15 cellular contexts compared by ENCODE assay signal in genomic region chr3:72134989-72135451, GRCh38.
DNase-seq lines count a peak whose midpoint lies in the region; ATAC-seq, FAIRE-seq and TF ChIP-seq lines count a peak whose summit lies in the region.
"Had no signal": no experiment of that assay in that cellular context is flagged by ENCODE, and none has a peak within 500 bp of the region (broad histone marks: within the 10 kb centered on the region; RNA-seq: fewer than 3 reads in every experiment).

No MANE protein-coding gene starts in this region.

- H3K9me3 Mint-ChIP-seq in activated CD4-positive, alpha-beta memory T cell treated with anti-CD3 and anti-CD28 coated beads, Interleukin-2, amount 10 ng/mL, durations not matched to agents 7 days and 5 days, result peaks cover 3% of the 10 kb centered on the region
- peaks cover 0 to 13% of the 10 kb centered on the region in 2 donors for H3K9me3 Mint-ChIP-seq in stimulated activated naive CD8-positive, alpha-beta T cell treated with anti-CD3 and anti-CD28 coated beads, Interleukin-15, amount 100 ng/mL, for 72 hours
- H3K9me3 Mint-ChIP-seq in natural killer cell treated with Interleukin-12 subunit alpha and Interleukin-12 subunit beta and Interleukin-15 and Interleukin-18, amount 100 ng/mL, for 72 hours, result no peaks in the 10 kb centered on the region
- H3K9me3 Mint-ChIP-seq: nephron had no signal

- POLR2A ChIA-PET in activated CD4-positive, alpha-beta memory T cell treated with anti-CD3 and anti-CD28 coated beads, Interleukin-2, amount 10 ng/mL, durations not matched to agents 7 days and 5 days (lab: Charles Lee), result no interaction called here

- H3K9me3 ChIP-seq in left lung, result no peaks in the 10 kb centered on the region
- H3K9me3 ChIP-seq: HAP-1 had no signal

- CTCF ChIA-PET in activated CD4-positive, alpha-beta memory T cell treated with anti-CD3 and anti-CD28 coated beads, Interleukin-2, amount 10 ng/mL, durations not matched to agents 7 days and 5 days (lab: Charles Lee), result no interaction called here

- DNase-seq in stimulated activated CD4-positive, alpha-beta T cell treated with anti-CD3 and anti-CD28 coated beads, Interleukin-15, amount 100 ng/mL, for 24 hours, result peak; percentile 8
- no peak for DNase-seq in stimulated activated CD4-positive, alpha-beta T cell treated with anti-CD3 and anti-CD28 coated beads, Interleukin-4, amount 100 ng/mL, for 24 hours
- no peak for DNase-seq in activated CD4-positive, alpha-beta memory T cell treated with anti-CD3 and anti-CD28 coated beads, Interleukin-2, amount 10 ng/mL, durations not matched to agents 7 days and 5 days
- DNase-seq in stimulated activated naive CD8-positive, alpha-beta T cell treated with anti-CD3 and anti-CD28 coated beads, Interleukin-15, amount 100 ng/mL, for 72 hours, result peak in 1 of 2 donors; percentile 6
- no peak for DNase-seq in left lung
- DNase-seq in natural killer cell treated with Interleukin-12 subunit alpha and Interleukin-12 subunit beta and Interleukin-15 and Interleukin-18, amount 100 ng/mL, for 72 hours (ENCODE audit: low spot score), result no peak
- no peak for DNase-seq in H54 (ENCODE audit: insufficient read length, low spot score)
- DNase-seq: brain microvascular endothelial cell, erythroblast, NCI-H187 had no signal

- TF ChIP-seq POLR2A in H54 (IDR thresholded peaks at IDR 0.05; ENCODE audit: low read depth, low read length), result no peak

- ATAC-seq in HG02884 (IDR thresholded peaks at IDR 0.05; ENCODE audit: unreplicated experiment) (peak; percentile 69), left lung (no peak)
- ATAC-seq in stimulated activated naive CD8-positive, alpha-beta T cell treated with anti-CD3 and anti-CD28 coated beads, Interleukin-15, amount 100 ng/mL, for 72 hours, result peak; percentile 45
- no peak for ATAC-seq in natural killer cell treated with Interleukin-12 subunit alpha and Interleukin-12 subunit beta and Interleukin-15 and Interleukin-18, amount 100 ng/mL, for 72 hours

- H3K27ac Mint-ChIP-seq in activated CD4-positive, alpha-beta memory T cell treated with anti-CD3 and anti-CD28 coated beads, Interleukin-2, amount 10 ng/mL, durations not matched to agents 7 days and 5 days, result no peak overlapping the region
- peak overlapping the region; percentile 75 to 80 for H3K27ac Mint-ChIP-seq in stimulated activated naive CD8-positive, alpha-beta T cell treated with anti-CD3 and anti-CD28 coated beads, Interleukin-15, amount 100 ng/mL, for 72 hours
- no peak overlapping the region for H3K27ac Mint-ChIP-seq in natural killer cell treated with Interleukin-12 subunit alpha and Interleukin-12 subunit beta and Interleukin-15 and Interleukin-18, amount 100 ng/mL, for 72 hours
- H3K27ac Mint-ChIP-seq: nephron had no signal

- FAIRE-seq in H54 (lab: Jason Lieb, UNC), result no peak
- FAIRE-seq: HTR-8/SVneo, RCC 7860 had no signal

- peaks cover 25% of the 10 kb centered on the region for H3K4me1 Mint-ChIP-seq in activated CD4-positive, alpha-beta memory T cell treated with anti-CD3 and anti-CD28 coated beads, Interleukin-2, amount 10 ng/mL, durations not matched to agents 7 days and 5 days
- H3K4me1 Mint-ChIP-seq in stimulated activated naive CD8-positive, alpha-beta T cell treated with anti-CD3 and anti-CD28 coated beads, Interleukin-15, amount 100 ng/mL, for 72 hours, result peaks cover 56% of the 10 kb centered on the region
- H3K4me1 Mint-ChIP-seq in natural killer cell treated with Interleukin-12 subunit alpha and Interleukin-12 subunit beta and Interleukin-15 and Interleukin-18, amount 100 ng/mL, for 72 hours (ENCODE audit: low read depth in 2 of 2), result no peaks in the 10 kb centered on the region

- H3K4me3 Mint-ChIP-seq in activated CD4-positive, alpha-beta memory T cell treated with anti-CD3 and anti-CD28 coated beads, Interleukin-2, amount 10 ng/mL, durations not matched to agents 7 days and 5 days, result peak overlapping the region; percentile 7
- H3K4me3 Mint-ChIP-seq in stimulated activated naive CD8-positive, alpha-beta T cell treated with anti-CD3 and anti-CD28 coated beads, Interleukin-15, amount 100 ng/mL, for 72 hours, result peak overlapping the region; percentile 73 to 78
- no peak overlapping the region for H3K4me3 Mint-ChIP-seq in natural killer cell treated with Interleukin-12 subunit alpha and Interleukin-12 subunit beta and Interleukin-15 and Interleukin-18, amount 100 ng/mL, for 72 hours
- H3K4me3 Mint-ChIP-seq: nephron had no signal

- H3K27me3 ChIP-seq in left lung, result no peaks in the 10 kb centered on the region
- H3K27me3 ChIP-seq: brain microvascular endothelial cell had no signal

- H3K4me3 ChIP-seq in left lung, result no peak overlapping the region
- H3K4me3 ChIP-seq: HAP-1 had no signal

- no peaks in the 10 kb centered on the region for H3K4me1 ChIP-seq in left lung
- H3K4me1 ChIP-seq: HAP-1 had no signal

- H3K27ac ChIP-seq in left lung, result no peak overlapping the region
- H3K27ac ChIP-seq: brain microvascular endothelial cell had no signal

- H3K27me3 Mint-ChIP-seq in activated CD4-positive, alpha-beta memory T cell treated with anti-CD3 and anti-CD28 coated beads, Interleukin-2, amount 10 ng/mL, durations not matched to agents 7 days and 5 days, result no peaks in the 10 kb centered on the region
- no peaks in the 10 kb centered on the region for H3K27me3 Mint-ChIP-seq in stimulated activated naive CD8-positive, alpha-beta T cell treated with anti-CD3 and anti-CD28 coated beads, Interleukin-15, amount 100 ng/mL, for 72 hours
- H3K27me3 Mint-ChIP-seq in natural killer cell treated with Interleukin-12 subunit alpha and Interleukin-12 subunit beta and Interleukin-15 and Interleukin-18, amount 100 ng/mL, for 72 hours, result peaks cover 4 to 11% of the 10 kb centered on the region in 2 donors

- H3K36me3 Mint-ChIP-seq in activated CD4-positive, alpha-beta memory T cell treated with anti-CD3 and anti-CD28 coated beads, Interleukin-2, amount 10 ng/mL, durations not matched to agents 7 days and 5 days (ENCODE audit: low read depth), result no peaks in the 10 kb centered on the region
- H3K36me3 Mint-ChIP-seq in natural killer cell treated with Interleukin-12 subunit alpha and Interleukin-12 subunit beta and Interleukin-15 and Interleukin-18, amount 100 ng/mL, for 72 hours, result no peaks in the 10 kb centered on the region

- no peaks in the 10 kb centered on the region for H3K36me3 ChIP-seq in left lung
- H3K36me3 ChIP-seq: brain microvascular endothelial cell, HAP-1 had no signal

- intact Hi-C loops in left lung (cut with DNase I), result no loop called here

- no peak for TF ChIP-seq CTCF in left lung (IDR thresholded peaks at IDR 0.05)

Comparison
In these comparisons a context has a peak if more than half of its experiments do, and no peak if none do; other contexts are left out.
1. ATAC-seq: peak in HG02884 (single experiment) and stimulated activated naive CD8-positive, alpha-beta T cell treated with anti-CD3 and anti-CD28 coated beads, Interleukin-15, amount 100 ng/mL, for 72 hours (single experiment); none in left lung (single experiment) and natural killer cell treated with Interleukin-12 subunit alpha and Interleukin-12 subunit beta and Interleukin-15 and Interleukin-18, amount 100 ng/mL, for 72 hours (0 of 2).
2. H3K27ac Mint-ChIP-seq: peak in stimulated activated naive CD8-positive, alpha-beta T cell treated with anti-CD3 and anti-CD28 coated beads, Interleukin-15, amount 100 ng/mL, for 72 hours (2 of 2); none in activated CD4-positive, alpha-beta memory T cell treated with anti-CD3 and anti-CD28 coated beads, Interleukin-2, amount 10 ng/mL, durations not matched to agents 7 days and 5 days (single experiment) and natural killer cell treated with Interleukin-12 subunit alpha and Interleukin-12 subunit beta and Interleukin-15 and Interleukin-18, amount 100 ng/mL, for 72 hours (0 of 2).